In genomic region chr14:95675486-95675885, GRCh38 we compare ENCODE assay signal across 23 cellular contexts. TPM values are rescaled to one million over a fixed set of nuclear protein-coding genes. Genes with fewer than 3 reads are reported as not detected.
"Had no signal": no experiment of that assay in that cellular context is flagged by ENCODE, and none has a peak within 500 bp of the region (broad histone marks: within the 10 kb centered on the region; RNA-seq: fewer than 3 reads in every experiment).

No MANE protein-coding gene starts in this region.

- H3K27ac Mint-ChIP-seq: activated CD8-positive, alpha-beta T cell treated with anti-CD3 and anti-CD28 coated beads for 36 hours; activated T-helper 2 cell treated with anti-CD3 and anti-CD28 coated beads, Interferon-gamma antibody, Interleukin-2, Interleukin-4, amounts not matched to agents 10 μg/mL and 5 μg/mL and 100 μg/mL, durations not matched to agents 14 hours and 24 hours and 36 hours; nephron; stimulated activated memory B cell treated with anti-CD40 and anti-IgM and Interleukin-4, amounts not matched to agents 10 μg/mL and 1 μg/mL and 100 μg/mL, for 72 hours; type B pancreatic cell had no signal

- H3K4me3 Mint-ChIP-seq: activated CD8-positive, alpha-beta T cell treated with anti-CD3 and anti-CD28 coated beads for 36 hours; nephron; stimulated activated memory B cell treated with anti-CD40 and anti-IgM and Interleukin-4, amounts not matched to agents 10 μg/mL and 1 μg/mL and 100 μg/mL, for 72 hours; type B pancreatic cell had no signal

- DNase-seq: activated CD4-positive, alpha-beta T cell treated with anti-CD3 and anti-CD28 coated beads for 48 hours; activated CD4-positive, CD25-positive, alpha-beta regulatory T cell; activated CD8-positive, alpha-beta T cell treated with anti-CD3 and anti-CD28 coated beads for 36 hours; activated naive CD4-positive, alpha-beta T cell treated with anti-CD3 and anti-CD28 coated beads, Interleukin-2, amount 50 U/mL, for 16 hours; activated T-cell treated with anti-CD3 and anti-CD28 coated beads, Interleukin-2, amount 50 U/mL, for 1 hour; aorta; brain microvascular endothelial cell; central memory CD4-positive, alpha-beta T cell; colonic mucosa; foreskin melanocyte; hypothalamus; lower lobe of right lung; occipital lobe; spleen; stimulated activated CD4-positive, alpha-beta T cell treated with anti-CD3 and anti-CD28 coated beads, Interleukin-4, amount 100 ng/mL, for 4 hours; testis had no signal

- H3K36me3 Mint-ChIP-seq: stimulated activated memory B cell treated with anti-CD40 and anti-IgM and Interleukin-4, amounts not matched to agents 10 μg/mL and 1 μg/mL and 100 μg/mL, for 72 hours; type B pancreatic cell had no signal

- H3K9me3 Mint-ChIP-seq: activated CD8-positive, alpha-beta T cell treated with anti-CD3 and anti-CD28 coated beads for 36 hours; activated T-helper 2 cell treated with anti-CD3 and anti-CD28 coated beads, Interferon-gamma antibody, Interleukin-2, Interleukin-4, amounts not matched to agents 10 μg/mL and 5 μg/mL and 100 μg/mL, durations not matched to agents 14 hours and 24 hours and 36 hours had no signal

- H3K4me1 Mint-ChIP-seq: stimulated activated memory B cell treated with anti-CD40 and anti-IgM and Interleukin-4, amounts not matched to agents 10 μg/mL and 1 μg/mL and 100 μg/mL, for 72 hours had no signal

RNA-seq across cellular contexts. Expression of gene TCL1B, which starts 10.7 kb away (rescaled TPM):
- total RNA-seq: activated CD8-positive, alpha-beta T cell treated with anti-CD3 and anti-CD28 coated beads for 36 hours; activated T-helper 2 cell treated with anti-CD3 and anti-CD28 coated beads, Interferon-gamma antibody, Interleukin-2, Interleukin-4, amounts not matched to agents 10 μg/mL and 5 μg/mL and 100 μg/mL, durations not matched to agents 14 hours and 24 hours and 36 hours; aorta; colonic mucosa; epithelial cell of proximal tubule; fibroblast of lung; lower lobe of right lung; occipital lobe; renal cortical epithelial cell had no signal

RNA-seq across cellular contexts. Expression of gene TCL1A, which starts 38.4 kb away (rescaled TPM):
- total RNA-seq: activated T-helper 2 cell treated with anti-CD3 and anti-CD28 coated beads, Interferon-gamma antibody, Interleukin-2, Interleukin-4, amounts not matched to agents 10 μg/mL and 5 μg/mL and 100 μg/mL, durations not matched to agents 14 hours and 24 hours and 36 hours; aorta; epithelial cell of proximal tubule; fibroblast of lung; lower lobe of right lung; renal cortical epithelial cell had no signal
